In the genomic region with DNA sequence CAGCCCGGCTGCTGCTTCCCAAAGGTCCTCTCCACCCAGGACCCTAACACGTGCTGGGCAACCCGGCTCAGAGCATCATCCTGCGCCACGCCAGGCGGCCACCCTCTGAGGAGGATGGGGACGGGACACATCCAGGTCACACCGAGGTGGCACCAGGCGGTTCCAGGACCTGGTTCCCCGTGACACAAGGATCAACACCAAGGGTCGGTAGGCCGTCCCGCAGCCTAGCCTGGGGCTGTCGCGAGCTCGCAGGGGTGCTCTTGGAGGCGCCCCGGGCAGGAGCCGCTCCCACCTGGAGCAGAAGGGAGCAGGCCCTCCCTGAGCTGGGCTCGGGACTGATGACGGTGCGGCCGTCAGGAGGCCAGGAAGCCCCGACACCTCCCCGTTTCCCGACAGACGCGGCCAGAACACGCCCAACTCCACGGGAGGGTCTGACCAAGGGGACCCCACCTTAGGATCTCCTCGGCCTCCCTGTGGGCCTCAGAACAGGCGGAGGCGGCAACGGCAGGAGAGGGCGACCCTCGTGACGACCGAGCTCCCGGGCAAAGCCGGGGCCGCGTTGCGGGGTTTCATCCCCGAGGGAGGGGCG, we compare ENCODE assay signal across 1 cellular context.
TF ChIP-seq lines count a peak whose summit lies in the region.

No MANE protein-coding gene starts in this region.

TF ChIP-seq in IMR-90, 13 proteins besides CTCF, POLR2A, EP300 and RAD21:
- no peak for TF ChIP-seq FOS (IDR thresholded peaks at IDR 0.05; ENCODE audit: low read depth, low read length)
- TF ChIP-seq, protein P1, sequence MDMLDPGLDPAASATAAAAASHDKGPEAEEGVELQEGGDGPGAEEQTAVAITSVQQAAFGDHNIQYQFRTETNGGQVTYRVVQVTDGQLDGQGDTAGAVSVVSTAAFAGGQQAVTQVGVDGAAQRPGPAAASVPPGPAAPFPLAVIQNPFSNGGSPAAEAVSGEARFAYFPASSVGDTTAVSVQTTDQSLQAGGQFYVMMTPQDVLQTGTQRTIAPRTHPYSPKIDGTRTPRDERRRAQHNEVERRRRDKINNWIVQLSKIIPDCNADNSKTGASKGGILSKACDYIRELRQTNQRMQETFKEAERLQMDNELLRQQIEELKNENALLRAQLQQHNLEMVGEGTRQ (IDR thresholded peaks at IDR 0.05; ENCODE audit: low read depth, low read length): no peak
- TF ChIP-seq RCOR1 (IDR thresholded peaks at IDR 0.05; ENCODE audit: insufficient replicate concordance, low read length): no peak
